Comparison of ENCODE assay signal across 25 cellular contexts in the genomic region with DNA sequence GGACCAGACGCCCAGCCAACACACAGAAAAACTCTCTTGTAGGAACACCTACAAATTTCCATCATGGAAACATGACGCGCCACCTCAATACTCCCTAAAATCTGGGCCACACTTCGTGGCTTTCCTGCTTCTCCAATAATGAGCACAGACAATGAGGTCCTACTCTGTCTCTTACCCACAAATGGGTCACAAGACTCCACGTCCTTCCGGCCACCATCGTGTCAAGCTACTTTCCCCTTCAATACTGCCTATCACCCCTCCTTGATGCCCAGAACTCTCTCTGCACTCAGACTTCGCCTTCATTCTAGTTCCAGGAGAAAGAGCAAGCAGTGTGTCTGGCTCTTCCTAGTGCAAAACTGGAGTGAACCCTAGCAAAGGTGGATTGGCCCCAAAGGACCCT. TPM values are rescaled to one million over a fixed set of nuclear protein-coding genes. Genes with fewer than 3 reads are reported as not detected.
DNase-seq lines count a peak whose midpoint lies in the region; ATAC-seq and TF ChIP-seq lines count a peak whose summit lies in the region.
"Had no signal": no experiment of that assay in that cellular context is flagged by ENCODE, and none has a peak within 500 bp of the region (broad histone marks: within the 10 kb centered on the region; RNA-seq: fewer than 3 reads in every experiment).

No MANE protein-coding gene starts in this region.

- H3K4me1 Mint-ChIP-seq in natural killer cell treated with Interleukin-12 subunit alpha and Interleukin-12 subunit beta and Interleukin-15 and Interleukin-18, amount 100 ng/mL, for 72 hours (ENCODE audit: low read depth in 2 of 2), result peaks cover 17 to 29% of the 10 kb centered on the region in 2 donors
- peaks cover 15 to 24% of the 10 kb centered on the region in 2 donors for H3K4me1 Mint-ChIP-seq in natural killer cell
- H3K4me1 Mint-ChIP-seq in effector memory CD8-positive, alpha-beta T cell (ENCODE audit: low read depth in 2 of 2), result peaks cover 9 to 10% of the 10 kb centered on the region in 2 donors
- peaks cover 21% of the 10 kb centered on the region for H3K4me1 Mint-ChIP-seq in stimulated activated effector memory CD8-positive, alpha-beta T cell treated with anti-CD3 and anti-CD28 coated beads, Interleukin-12 subunit alpha, Interleukin-12 subunit beta, amount 100 ng/mL, for 72 hours
- H3K4me1 Mint-ChIP-seq: GM23338, neural crest cell had no signal

- TF ChIP-seq CTCF in natural killer cell (IDR thresholded peaks at IDR 0.05) (no peak), VCaP (conservative IDR thresholded peaks at IDR 0.05) (no peak)

- no peaks in the 10 kb centered on the region for H3K9me3 Mint-ChIP-seq in natural killer cell treated with Interleukin-12 subunit alpha and Interleukin-12 subunit beta and Interleukin-15 and Interleukin-18, amount 100 ng/mL, for 72 hours
- no peaks in the 10 kb centered on the region for H3K9me3 Mint-ChIP-seq in natural killer cell
- H3K9me3 Mint-ChIP-seq in effector memory CD8-positive, alpha-beta T cell, result no peaks in the 10 kb centered on the region
- H3K9me3 Mint-ChIP-seq in stimulated activated effector memory CD8-positive, alpha-beta T cell treated with anti-CD3 and anti-CD28 coated beads, Interleukin-12 subunit alpha, Interleukin-12 subunit beta, amount 100 ng/mL, for 72 hours, result no peaks in the 10 kb centered on the region
- H3K9me3 Mint-ChIP-seq: GM23338, neural crest cell had no signal

- intact Hi-C loops in natural killer cell (cut with micrococcal nuclease), result no loop called here

- DNase-seq in natural killer cell treated with Interleukin-12 subunit alpha and Interleukin-12 subunit beta and Interleukin-15 and Interleukin-18, amount 100 ng/mL, for 72 hours (ENCODE audit: low spot score), result no peak
- DNase-seq in natural killer cell, result no peak
- peak in 2 of 3 experiments; percentile 14 to 21 for DNase-seq in effector memory CD8-positive, alpha-beta T cell
- DNase-seq in stimulated activated effector memory CD8-positive, alpha-beta T cell treated with anti-CD3 and anti-CD28 coated beads, Interleukin-12 subunit alpha, Interleukin-12 subunit beta, amount 100 ng/mL, for 72 hours (ENCODE audit: low spot score in 2 of 2), result no peak
- DNase-seq in erythroblast (lab: John Stamatoyannopoulos, UW), result no peak
- DNase-seq: activated CD4-positive, alpha-beta T cell treated with anti-CD3 and anti-CD28 coated beads, Interleukin-2, amount 50 U/mL, for 4 hours; activated gamma-delta T cell treated with Interleukin-2 at 50 U/mL for 16 hours; central memory CD4-positive, alpha-beta T cell; DMS79; GDM1; hippocampal formation; lower lobe of right lung; NCI-H146; NCI-H82; pancreas; retina; SIG-M5; stimulated activated naive CD4-positive, alpha-beta T cell; T1000; upper lobe of right lung had no signal

- no peak overlapping the region for H3K4me3 Mint-ChIP-seq in natural killer cell treated with Interleukin-12 subunit alpha and Interleukin-12 subunit beta and Interleukin-15 and Interleukin-18, amount 100 ng/mL, for 72 hours
- H3K4me3 Mint-ChIP-seq in natural killer cell, result no peak overlapping the region
- peak overlapping the region in 1 of 2 donors; percentile 22 for H3K4me3 Mint-ChIP-seq in effector memory CD8-positive, alpha-beta T cell
- H3K4me3 Mint-ChIP-seq in stimulated activated effector memory CD8-positive, alpha-beta T cell treated with anti-CD3 and anti-CD28 coated beads, Interleukin-12 subunit alpha, Interleukin-12 subunit beta, amount 100 ng/mL, for 72 hours, result peak overlapping the region; percentile 6
- H3K4me3 Mint-ChIP-seq: GM23338, neural crest cell had no signal

- TF ChIP-seq POLR2A in erythroblast (IDR thresholded peaks at IDR 0.05; ENCODE audit: low read length), result no peak

- no peaks in the 10 kb centered on the region for H3K27me3 Mint-ChIP-seq in natural killer cell treated with Interleukin-12 subunit alpha and Interleukin-12 subunit beta and Interleukin-15 and Interleukin-18, amount 100 ng/mL, for 72 hours
- no peaks in the 10 kb centered on the region for H3K27me3 Mint-ChIP-seq in natural killer cell (ENCODE audit: low read depth in 2 of 2)
- no peaks in the 10 kb centered on the region for H3K27me3 Mint-ChIP-seq in effector memory CD8-positive, alpha-beta T cell

- no peak for ATAC-seq in natural killer cell treated with Interleukin-12 subunit alpha and Interleukin-12 subunit beta and Interleukin-15 and Interleukin-18, amount 100 ng/mL, for 72 hours
- ATAC-seq in natural killer cell (no peak), GM19324 (IDR thresholded peaks at IDR 0.05; ENCODE audit: low FRiP score, unreplicated experiment) (no peak), HG03039 (IDR thresholded peaks at IDR 0.05; ENCODE audit: unreplicated experiment) (no peak)
- peak; percentile 92 for ATAC-seq in effector memory CD8-positive, alpha-beta T cell (replicated peaks)
- peak; percentile 45 for ATAC-seq in stimulated activated effector memory CD8-positive, alpha-beta T cell treated with anti-CD3 and anti-CD28 coated beads, Interleukin-12 subunit alpha, Interleukin-12 subunit beta, amount 100 ng/mL, for 72 hours
- ATAC-seq: GM23338, pancreas had no signal

- peaks cover 23% of the 10 kb centered on the region for H3K36me3 Mint-ChIP-seq in natural killer cell treated with Interleukin-12 subunit alpha and Interleukin-12 subunit beta and Interleukin-15 and Interleukin-18, amount 100 ng/mL, for 72 hours
- peaks cover 7% of the 10 kb centered on the region for H3K36me3 Mint-ChIP-seq in natural killer cell
- H3K36me3 Mint-ChIP-seq in effector memory CD8-positive, alpha-beta T cell (ENCODE audit: insufficient read depth), result peaks cover 77% of the 10 kb centered on the region
- H3K36me3 Mint-ChIP-seq in stimulated activated effector memory CD8-positive, alpha-beta T cell treated with anti-CD3 and anti-CD28 coated beads, Interleukin-12 subunit alpha, Interleukin-12 subunit beta, amount 100 ng/mL, for 72 hours, result peaks cover 100% of the 10 kb centered on the region

- H3K27ac ChIP-seq in VCaP, result peak overlapping the region; percentile 83
- H3K27ac ChIP-seq: lower lobe of right lung, pancreas, upper lobe of right lung had no signal

- H3K27ac Mint-ChIP-seq in natural killer cell treated with Interleukin-12 subunit alpha and Interleukin-12 subunit beta and Interleukin-15 and Interleukin-18, amount 100 ng/mL, for 72 hours, result peak overlapping the region; percentile 8 to 44
- peak overlapping the region in 1 of 2 donors; percentile 62 for H3K27ac Mint-ChIP-seq in natural killer cell
- peak overlapping the region; percentile 8 to 39 for H3K27ac Mint-ChIP-seq in effector memory CD8-positive, alpha-beta T cell
- H3K27ac Mint-ChIP-seq in stimulated activated effector memory CD8-positive, alpha-beta T cell treated with anti-CD3 and anti-CD28 coated beads, Interleukin-12 subunit alpha, Interleukin-12 subunit beta, amount 100 ng/mL, for 72 hours, result peak overlapping the region; percentile 49
- H3K27ac Mint-ChIP-seq: GM23338 had no signal

RNA-seq across cellular contexts. Expression of gene SBNO1, which starts 28.1 kb away (rescaled TPM):
- 10 to 100 TPM; 44.8 to 49.0 TPM for total RNA-seq in natural killer cell treated with Interleukin-12 subunit alpha and Interleukin-12 subunit beta and Interleukin-15 and Interleukin-18, amount 100 ng/mL, for 72 hours
- total RNA-seq in natural killer cell, result 10 to 100 TPM; 30.7 to 40.3 (median 34.3) TPM

RNA-seq across cellular contexts. Expression of gene KMT5A, which starts 47.4 kb away (rescaled TPM):
- total RNA-seq in natural killer cell treated with Interleukin-12 subunit alpha and Interleukin-12 subunit beta and Interleukin-15 and Interleukin-18, amount 100 ng/mL, for 72 hours, result 10 to 100 TPM; 67.2 to 95.6 TPM
- total RNA-seq in natural killer cell, result 10 to 100 TPM; 24.9 to 50.2 (median 48.7) TPM

Comparison
In these comparisons a context has a peak if more than half of its experiments do, and no peak if none do; other contexts are left out.
1. ATAC-seq: peak in effector memory CD8-positive, alpha-beta T cell (single experiment) and stimulated activated effector memory CD8-positive, alpha-beta T cell treated with anti-CD3 and anti-CD28 coated beads, Interleukin-12 subunit alpha, Interleukin-12 subunit beta, amount 100 ng/mL, for 72 hours (single experiment); none in natural killer cell treated with Interleukin-12 subunit alpha and Interleukin-12 subunit beta and Interleukin-15 and Interleukin-18, amount 100 ng/mL, for 72 hours (0 of 2), natural killer cell (0 of 3), GM19324 (single experiment) and HG03039 (single experiment).
2. DNase-seq: peak in effector memory CD8-positive, alpha-beta T cell (2 of 3); none in natural killer cell treated with Interleukin-12 subunit alpha and Interleukin-12 subunit beta and Interleukin-15 and Interleukin-18, amount 100 ng/mL, for 72 hours (single experiment), natural killer cell (single experiment), stimulated activated effector memory CD8-positive, alpha-beta T cell treated with anti-CD3 and anti-CD28 coated beads, Interleukin-12 subunit alpha, Interleukin-12 subunit beta, amount 100 ng/mL, for 72 hours (0 of 2) and erythroblast (0 of 2).